In genomic region chr6:129494099-129494498, GRCh38 we compare ENCODE assay signal across 26 cellular contexts.
DNase-seq lines count a peak whose midpoint lies in the region; ATAC-seq, FAIRE-seq and TF ChIP-seq lines count a peak whose summit lies in the region.
"Had no signal": no experiment of that assay in that cellular context is flagged by ENCODE, and none has a peak within 500 bp of the region (broad histone marks: within the 10 kb centered on the region; RNA-seq: fewer than 3 reads in every experiment).

No MANE protein-coding gene starts in this region.

- peaks cover 73% of the 10 kb centered on the region for H3K4me1 Mint-ChIP-seq in Calu3 (ENCODE audit: low read depth, unreplicated experiment)
- H3K4me1 Mint-ChIP-seq in activated naive CD8-positive, alpha-beta T cell (ENCODE audit: low read depth) = peaks cover 87% of the 10 kb centered on the region

- H3K36me3 Mint-ChIP-seq in Calu3 (ENCODE audit: insufficient read depth, unreplicated experiment) = peaks cover 41% of the 10 kb centered on the region
- H3K36me3 Mint-ChIP-seq in activated naive CD8-positive, alpha-beta T cell = no peaks in the 10 kb centered on the region
- H3K36me3 Mint-ChIP-seq: CD4-positive, alpha-beta memory T cell; stimulated activated memory B cell treated with anti-CD40 and anti-IgM and Interleukin-4, amounts not matched to agents 10 μg/mL and 1 μg/mL and 100 μg/mL, for 72 hours had no signal

- H3K9me3 ChIP-seq in A549 = no peaks in the 10 kb centered on the region
- H3K9me3 ChIP-seq: body of pancreas, MG63, pancreas, right atrium auricular region, testis had no signal

- H3K9me3 Mint-ChIP-seq in Calu3 (ENCODE audit: low read depth, unreplicated experiment) = no peaks in the 10 kb centered on the region
- no peaks in the 10 kb centered on the region for H3K9me3 Mint-ChIP-seq in activated naive CD8-positive, alpha-beta T cell (ENCODE audit: low read depth)
- H3K9me3 Mint-ChIP-seq: activated B cell treated with CpG ODN at 0.5 μM for 24 hours; activated T-cell treated with anti-CD3 and anti-CD28 coated beads, Interleukin-2, amount 50 U/mL, for 4 hours; immature natural killer cell; nephron; stimulated activated memory B cell treated with anti-CD40 and anti-IgM and Interleukin-4, amounts not matched to agents 10 μg/mL and 1 μg/mL and 100 μg/mL, for 72 hours had no signal

- peak overlapping the region; percentile 55 to 84; a peak in 4 of 6 replicates for H3K27ac ChIP-seq in A549
- H3K27ac ChIP-seq: body of pancreas, pancreas, testis had no signal

- ATAC-seq in A549 (no peak), HG03442 (IDR thresholded peaks at IDR 0.05; ENCODE audit: unreplicated experiment) (no peak)
- ATAC-seq: activated T-cell treated with anti-CD3 and anti-CD28 coated beads, Interleukin-2, amount 50 U/mL, for 4 hours; body of pancreas; stimulated activated memory B cell treated with anti-CD40 and anti-IgM and Interleukin-4, amounts not matched to agents 10 μg/mL and 1 μg/mL and 100 μg/mL, for 72 hours had no signal

- no peak overlapping the region for H3K4me3 ChIP-seq in A549
- H3K4me3 ChIP-seq: body of pancreas, MG63, pancreas, right atrium auricular region, testis had no signal

- TF ChIP-seq POLR2A in A549 (IDR thresholded peaks at IDR 0.05; ENCODE audit: low read length) = no peak

- H3K27ac Mint-ChIP-seq in Calu3 (ENCODE audit: unreplicated experiment) = peak overlapping the region; percentile 94
- H3K27ac Mint-ChIP-seq in activated naive CD8-positive, alpha-beta T cell = peak overlapping the region; percentile 86
- H3K27ac Mint-ChIP-seq: activated B cell treated with CpG ODN at 0.5 μM for 24 hours; activated naive CD8-positive, alpha-beta T cell treated with anti-CD3 and anti-CD28 coated beads, Interleukin-2, amount 10 ng/mL, durations not matched to agents 7 days and 5 days; CD4-positive, alpha-beta memory T cell; immature natural killer cell; nephron; stimulated activated memory B cell treated with anti-CD40 and anti-IgM and Interleukin-4, amounts not matched to agents 10 μg/mL and 1 μg/mL and 100 μg/mL, for 72 hours had no signal

- TF ChIP-seq EP300 in A549 (IDR thresholded peaks at IDR 0.05) = no peak

- TF ChIP-seq CTCF in A549 (IDR thresholded peaks at IDR 0.05) (no peak), Calu3 (IDR thresholded peaks at IDR 0.05; ENCODE audit: unreplicated experiment) (no peak)

- POLR2A ChIA-PET in A549 (lab: Yijun Ruan, JAX) = no interaction called here

- CTCF ChIA-PET in A549 (lab: Yijun Ruan, JAX) = interaction anchor here (1.0 kb wide), 1 partner anchor 10 kb away, joined by 3 read pairs; no protein-coding TSS in a partner anchor
- CTCF ChIA-PET in Calu3 (lab: Charles Lee) = interaction anchor here (0.6 kb wide), 1 partner anchor 52 kb away, joined by 3 read pairs; no protein-coding TSS in a partner anchor

- no peak for FAIRE-seq in A549 (lab: Jason Lieb, UNC)
- FAIRE-seq: pancreas had no signal

- no peaks in the 10 kb centered on the region for H3K27me3 Mint-ChIP-seq in Calu3 (ENCODE audit: unreplicated experiment)
- H3K27me3 Mint-ChIP-seq in activated naive CD8-positive, alpha-beta T cell = no peaks in the 10 kb centered on the region
- H3K27me3 Mint-ChIP-seq: activated B cell treated with CpG ODN at 0.5 μM for 24 hours; activated naive CD8-positive, alpha-beta T cell treated with anti-CD3 and anti-CD28 coated beads, Interleukin-2, amount 10 ng/mL, durations not matched to agents 7 days and 5 days; CD4-positive, alpha-beta memory T cell; stimulated activated memory B cell treated with anti-CD40 and anti-IgM and Interleukin-4, amounts not matched to agents 10 μg/mL and 1 μg/mL and 100 μg/mL, for 72 hours had no signal

- intact Hi-C loops in Calu3 (cut with micrococcal nuclease; ENCODE audit: unreplicated experiment) = no loop called here

- no peak for TF ChIP-seq RAD21 in A549 (conservative IDR thresholded peaks at IDR 0.05 in 1 of 2, IDR thresholded peaks at IDR 0.05 in 1 of 2)

- no peak overlapping the region for H3K4me3 Mint-ChIP-seq in Calu3 (ENCODE audit: low read depth, unreplicated experiment)
- H3K4me3 Mint-ChIP-seq in activated naive CD8-positive, alpha-beta T cell = no peak overlapping the region
- H3K4me3 Mint-ChIP-seq: activated B cell treated with CpG ODN at 0.5 μM for 24 hours; activated naive CD8-positive, alpha-beta T cell treated with anti-CD3 and anti-CD28 coated beads, Interleukin-2, amount 10 ng/mL, durations not matched to agents 7 days and 5 days; activated T-cell treated with anti-CD3 and anti-CD28 coated beads, Interleukin-2, amount 50 U/mL, for 4 hours; CD4-positive, alpha-beta memory T cell; immature natural killer cell; nephron; stimulated activated memory B cell treated with anti-CD40 and anti-IgM and Interleukin-4, amounts not matched to agents 10 μg/mL and 1 μg/mL and 100 μg/mL, for 72 hours had no signal

- 71% methylated on average over 2 of the region's 2 CpGs for WGBS in A549 (ENCODE audit: missing lambda C conversion rate)

- H3K4me1 ChIP-seq in A549 = peaks cover 44% of the 10 kb centered on the region

- BruUV-seq in Calu3 (replicated peaks; lab: Mats Ljungman, UMichigan) = no TSS peak

- DNase-seq in A549 (ENCODE audit: low read depth in 1 of 2, low spot score in 1 of 2) = no peak
- no peak for DNase-seq in Calu3
- peak; percentile 54 for DNase-seq in iris pigment epithelial cell (ENCODE audit: low read depth)
- DNase-seq in NCI-H2081 (lab: John Stamatoyannopoulos, UW) = no peak
- no peak for DNase-seq in HuH-7 (ENCODE audit: low spot score)
- DNase-seq: activated B cell treated with CpG ODN at 0.5 μM for 24 hours; activated CD8-positive, alpha-beta memory T cell treated with anti-CD3 and anti-CD28 coated beads for 24 hours; activated naive CD8-positive, alpha-beta T cell treated with anti-CD3 and anti-CD28 coated beads, Interleukin-2, amount 10 ng/mL, durations not matched to agents 7 days and 5 days; activated T-cell treated with anti-CD3 and anti-CD28 coated beads, Interleukin-2, amount 50 U/mL, for 4 hours; body of pancreas; CD4-positive, alpha-beta memory T cell; DMS 273 treated with DMSO at 0.1 percent for 48 hours; immature natural killer cell; left ventricle myocardium superior; MG63; NCI-H2029 treated with DMSO at 0.1 percent for 48 hours; NCI-H345; pancreas; stimulated activated CD4-positive, alpha-beta T cell treated with anti-CD3 and anti-CD28 coated beads, Interleukin-4, amount 100 ng/mL, for 1 hour; T-helper 9 cell; testis had no signal

- peak overlapping the region; percentile 28; the same call in 2 of the 3 replicates for H3K4me2 ChIP-seq in A549

TF ChIP-seq in A549, 52 proteins besides CTCF, POLR2A, EP300 and RAD21:
- TF ChIP-seq MAX (IDR thresholded peaks at IDR 0.05) = no peak
- no peak for TF ChIP-seq CHD2 (IDR thresholded peaks at IDR 0.05; ENCODE audit: low read length, partially characterized antibody)
- TF ChIP-seq FOXS1 (CRISPR knock-in tag; IDR thresholded peaks at IDR 0.05) = no peak
- TF ChIP-seq TFCP2L1 (CRISPR knock-in tag; IDR thresholded peaks at IDR 0.05) = no peak
- no peak for TF ChIP-seq USF2 (IDR thresholded peaks at IDR 0.05)
- no peak for TF ChIP-seq NR3C1 (IDR thresholded peaks at IDR 0.05)
- TF ChIP-seq CEBPB (IDR thresholded peaks at IDR 0.05) = no peak
- TF ChIP-seq MAZ (IDR thresholded peaks at IDR 0.05; ENCODE audit: borderline replicate concordance, low read depth, low read length) = no peak
- TF ChIP-seq RARB (CRISPR knock-in tag; IDR thresholded peaks at IDR 0.05) = no peak
- no peak for TF ChIP-seq CHD4 (IDR thresholded peaks at IDR 0.05; ENCODE audit: borderline replicate concordance)
- no peak for TF ChIP-seq HOXB5 (CRISPR knock-in tag; IDR thresholded peaks at IDR 0.05)
